Comparison of ENCODE assay signal across 8 cellular contexts in the genomic region with DNA sequence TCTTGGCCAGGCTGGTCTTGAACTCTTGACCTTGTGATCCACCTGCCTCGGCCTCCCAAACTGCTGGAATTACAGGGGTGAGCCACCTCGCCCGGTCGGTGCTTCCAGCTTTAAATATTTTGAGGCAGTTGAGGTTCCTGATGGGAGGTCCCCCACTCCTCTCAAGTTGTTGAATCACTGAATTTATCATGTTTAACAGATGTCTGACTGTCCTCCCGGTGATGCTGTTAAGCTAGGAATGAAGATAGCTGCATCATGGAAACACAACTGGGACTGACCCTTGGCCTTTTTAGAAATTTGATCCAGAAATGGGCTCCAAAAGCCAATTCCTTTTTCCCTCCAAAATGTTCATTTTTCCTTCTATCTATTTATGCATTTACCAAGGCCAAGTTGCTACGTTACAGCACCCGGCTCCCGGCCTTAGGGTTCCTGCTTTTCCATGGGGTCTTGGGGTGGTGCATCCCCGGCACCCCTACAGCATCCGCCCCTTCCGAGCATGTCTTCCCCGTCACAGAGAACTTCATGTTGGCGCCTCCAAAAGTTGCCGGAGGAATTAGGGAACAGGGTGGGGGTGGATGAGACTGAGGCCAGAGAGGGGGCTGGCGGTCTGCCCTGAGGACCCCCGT. TPM values are rescaled to one million over a fixed set of nuclear protein-coding genes. Genes with fewer than 3 reads are reported as not detected.
A peak's percentile ranks its signal among the peaks of the same experiment; 100 is the strongest.
DNase-seq lines count a peak whose midpoint lies in the region; ATAC-seq and TF ChIP-seq lines count a peak whose summit lies in the region.

No MANE protein-coding gene starts in this region.

- H3K27ac ChIP-seq in upper lobe of left lung = peak overlapping the region in 3 of 4 donors; percentile 71 to 91 (median 88)

- H3K4me3 Mint-ChIP-seq in activated naive CD4-positive, alpha-beta T cell treated with anti-CD3 and anti-CD28 coated beads, Interleukin-2, amount 10 ng/mL, durations not matched to agents 7 days and 5 days = peak overlapping the region; percentile 92
- peak overlapping the region; percentile 90 for H3K4me3 Mint-ChIP-seq in activated CD4-positive, alpha-beta memory T cell treated with anti-CD3 and anti-CD28 coated beads, Interleukin-2, amount 10 ng/mL, durations not matched to agents 7 days and 5 days
- H3K4me3 Mint-ChIP-seq in immature natural killer cell = peak overlapping the region in 4 of 5 donors; percentile 87 to 95 (median 88)

- DNase-seq in activated naive CD4-positive, alpha-beta T cell treated with anti-CD3 and anti-CD28 coated beads, Interleukin-2, amount 10 ng/mL, durations not matched to agents 7 days and 5 days = no peak
- DNase-seq in activated naive CD4-positive, alpha-beta T cell treated with anti-CD3 and anti-CD28 coated beads, Interleukin-2, amount 50 U/mL, for 16 hours = no peak
- no peak for DNase-seq in activated CD4-positive, alpha-beta memory T cell treated with anti-CD3 and anti-CD28 coated beads, Interleukin-2, amount 10 ng/mL, durations not matched to agents 7 days and 5 days
- DNase-seq in immature natural killer cell = no peak
- DNase-seq in upper lobe of left lung = no peak
- DNase-seq in NCI-H345 treated with DMSO at 0.1 percent for 48 hours (lab: John Stamatoyannopoulos, UW; ENCODE audit: unreplicated experiment) = no peak
- no peak for DNase-seq in NCI-H1417 treated with DMSO at 0.1 percent for 48 hours (lab: John Stamatoyannopoulos, UW)

- no peaks in the 10 kb centered on the region for H3K27me3 ChIP-seq in upper lobe of left lung

- ATAC-seq in upper lobe of left lung (ENCODE audit: low FRiP score in 2 of 2) (no peak), HG02885 (IDR thresholded peaks at IDR 0.05; ENCODE audit: poor library complexity, unreplicated experiment) (no peak)

- no peaks in the 10 kb centered on the region for H3K36me3 ChIP-seq in upper lobe of left lung

- H3K4me3 ChIP-seq in upper lobe of left lung = peak overlapping the region in 3 of 4 donors; percentile 49 to 57 (median 52)

- no peak for TF ChIP-seq CTCF in upper lobe of left lung (IDR thresholded peaks at IDR 0.05)

- CTCF ChIA-PET in activated naive CD4-positive, alpha-beta T cell treated with anti-CD3 and anti-CD28 coated beads, Interleukin-2, amount 10 ng/mL, durations not matched to agents 7 days and 5 days (lab: Charles Lee) = interaction anchor here (1.0 to 2.5 kb wide), 5 partner anchors 29 to 155 kb away, joined by 3 to 10 read pairs (median 6); no protein-coding TSS in a partner anchor
- CTCF ChIA-PET in activated CD4-positive, alpha-beta memory T cell treated with anti-CD3 and anti-CD28 coated beads, Interleukin-2, amount 10 ng/mL, durations not matched to agents 7 days and 5 days (lab: Charles Lee) = interaction anchor here (1.0 to 2.3 kb wide), 9 partner anchors 12 to 155 kb away, joined by 3 to 13 read pairs (median 5); no protein-coding TSS in a partner anchor

- H3K4me1 Mint-ChIP-seq in activated naive CD4-positive, alpha-beta T cell treated with anti-CD3 and anti-CD28 coated beads, Interleukin-2, amount 10 ng/mL, durations not matched to agents 7 days and 5 days = peaks cover 44% of the 10 kb centered on the region
- H3K4me1 Mint-ChIP-seq in activated CD4-positive, alpha-beta memory T cell treated with anti-CD3 and anti-CD28 coated beads, Interleukin-2, amount 10 ng/mL, durations not matched to agents 7 days and 5 days = peaks cover 53% of the 10 kb centered on the region
- H3K4me1 Mint-ChIP-seq in immature natural killer cell = peaks cover 0 to 10% of the 10 kb centered on the region in 2 donors

- POLR2A ChIA-PET in activated CD4-positive, alpha-beta memory T cell treated with anti-CD3 and anti-CD28 coated beads, Interleukin-2, amount 10 ng/mL, durations not matched to agents 7 days and 5 days (lab: Charles Lee) = interaction anchor here (0.9 to 1.4 kb wide), 6 partner anchors 9 to 61 kb away, joined by 3 to 7 read pairs (median 3); a partner anchor contains a TSS

- H3K9me3 ChIP-seq in upper lobe of left lung = no peaks in the 10 kb centered on the region

- no peaks in the 10 kb centered on the region for H3K9me3 Mint-ChIP-seq in activated naive CD4-positive, alpha-beta T cell treated with anti-CD3 and anti-CD28 coated beads, Interleukin-2, amount 10 ng/mL, durations not matched to agents 7 days and 5 days
- no peaks in the 10 kb centered on the region for H3K9me3 Mint-ChIP-seq in activated CD4-positive, alpha-beta memory T cell treated with anti-CD3 and anti-CD28 coated beads, Interleukin-2, amount 10 ng/mL, durations not matched to agents 7 days and 5 days
- H3K9me3 Mint-ChIP-seq in immature natural killer cell = no peaks in the 10 kb centered on the region

- H3K27ac Mint-ChIP-seq in activated naive CD4-positive, alpha-beta T cell treated with anti-CD3 and anti-CD28 coated beads, Interleukin-2, amount 10 ng/mL, durations not matched to agents 7 days and 5 days = peak overlapping the region; percentile 82
- peak overlapping the region; percentile 87 for H3K27ac Mint-ChIP-seq in activated CD4-positive, alpha-beta memory T cell treated with anti-CD3 and anti-CD28 coated beads, Interleukin-2, amount 10 ng/mL, durations not matched to agents 7 days and 5 days
- H3K27ac Mint-ChIP-seq in immature natural killer cell = peak overlapping the region in 4 of 6 donors; percentile 34 to 93 (median 62)

- peaks cover 2 to 21% (median 8%) of the 10 kb centered on the region in 4 donors for H3K4me1 ChIP-seq in upper lobe of left lung

- peaks cover 20% of the 10 kb centered on the region for H3K27me3 Mint-ChIP-seq in activated naive CD4-positive, alpha-beta T cell treated with anti-CD3 and anti-CD28 coated beads, Interleukin-2, amount 10 ng/mL, durations not matched to agents 7 days and 5 days
- H3K27me3 Mint-ChIP-seq in activated CD4-positive, alpha-beta memory T cell treated with anti-CD3 and anti-CD28 coated beads, Interleukin-2, amount 10 ng/mL, durations not matched to agents 7 days and 5 days = peaks cover 1% of the 10 kb centered on the region
- peaks cover 2 to 5% (median 4%) of the 10 kb centered on the region in 3 donors for H3K27me3 Mint-ChIP-seq in immature natural killer cell (ENCODE audit: low read depth in 3 of 3)

- H3K36me3 Mint-ChIP-seq in activated naive CD4-positive, alpha-beta T cell treated with anti-CD3 and anti-CD28 coated beads, Interleukin-2, amount 10 ng/mL, durations not matched to agents 7 days and 5 days = peaks cover 22% of the 10 kb centered on the region
- peaks cover 27% of the 10 kb centered on the region for H3K36me3 Mint-ChIP-seq in activated CD4-positive, alpha-beta memory T cell treated with anti-CD3 and anti-CD28 coated beads, Interleukin-2, amount 10 ng/mL, durations not matched to agents 7 days and 5 days (ENCODE audit: low read depth)
- H3K36me3 Mint-ChIP-seq in immature natural killer cell = no peaks in the 10 kb centered on the region

- no peak for TF ChIP-seq POLR2A in upper lobe of left lung (IDR thresholded peaks at IDR 0.05)

- no peak for TF ChIP-seq EP300 in upper lobe of left lung (IDR thresholded peaks at IDR 0.05)

- WGBS in upper lobe of left lung, 2 donors = 77 to 94% methylated on average over 16 of the region's 16 CpGs

RNA-seq across cellular contexts. Expression of a gene that starts 43.9 kb away (rescaled TPM):
- total RNA-seq in activated CD4-positive, alpha-beta memory T cell treated with anti-CD3 and anti-CD28 coated beads, Interleukin-2, amount 10 ng/mL, durations not matched to agents 7 days and 5 days = 1 to 10 TPM; 1.7 TPM
- polyA plus RNA-seq in immature natural killer cell = under 1 TPM in 2 of 3 donors, not detected in 1; 0.29 to 0.93 TPM
- 1 to 10 TPM; 1.5 to 3.6 (median 2.0) TPM for total RNA-seq in upper lobe of left lung
